ENCODE assay signal across 17 cellular contexts in the genomic region with DNA sequence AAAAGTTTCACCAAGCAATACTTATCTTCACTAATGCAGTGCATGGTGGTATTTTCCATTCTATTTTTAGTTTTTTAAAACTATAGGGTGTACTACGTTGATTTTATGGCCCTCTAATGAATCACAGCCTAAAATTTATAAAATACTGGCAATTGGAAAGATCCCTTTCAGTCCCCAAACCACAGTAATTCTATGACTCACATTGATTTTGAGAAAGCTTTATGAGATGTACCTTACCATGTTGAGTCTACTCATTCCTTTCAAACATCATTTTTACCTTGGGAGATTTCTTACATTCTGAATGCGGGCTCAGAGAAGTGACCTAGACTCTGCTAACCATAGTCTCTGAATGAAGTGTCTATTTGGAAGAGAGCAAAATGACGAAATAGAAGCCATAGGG.
DNase-seq lines count a peak whose midpoint lies in the region; ATAC-seq, FAIRE-seq and TF ChIP-seq lines count a peak whose summit lies in the region.
"Had no signal": no experiment of that assay in that cellular context is flagged by ENCODE, and none has a peak within 500 bp of the region (broad histone marks: within the 10 kb centered on the region; RNA-seq: fewer than 3 reads in every experiment).

No MANE protein-coding gene starts in this region.

- no peaks in the 10 kb centered on the region for H3K27me3 ChIP-seq in foreskin keratinocyte
- H3K27me3 ChIP-seq: BLaER1 treated with 17β-estradiol and CSF1 and Interleukin-3, amounts not matched to agents 10 nM and 100 nM had no signal

- FAIRE-seq in GM12892 (lab: Jason Lieb, UNC): no peak

- DNase-seq in EL (peak; percentile 21), HCEC 1CT (peak; percentile 41), M059J (ENCODE audit: low read depth) (peak; percentile 63), foreskin keratinocyte (peak in 1 of 2 donors; percentile 50), HUDEP-2 (lab: John Stamatoyannopoulos, UW; ENCODE audit: unreplicated experiment in 76 of 76) (no peak), GM12892 (ENCODE audit: insufficient read length) (no peak), medulla oblongata (ENCODE audit: extremely low spot score) (no peak)
- DNase-seq: Calu3; CD8-positive, alpha-beta T cell; DMS79 treated with DMSO at 0.1 percent for 48 hours; GDM1; H7; Karpas-422; KBM-7 had no signal

- no peak overlapping the region for H3K27ac ChIP-seq in foreskin keratinocyte
- H3K27ac ChIP-seq: BLaER1 treated with 17β-estradiol and CSF1 and Interleukin-3, amounts not matched to agents 10 nM and 100 nM had no signal

- peaks cover 12% of the 10 kb centered on the region for H3K4me1 ChIP-seq in foreskin keratinocyte

- peak; percentile 45 for ATAC-seq in foreskin keratinocyte
- ATAC-seq in GM19395 (IDR thresholded peaks at IDR 0.05; ENCODE audit: unreplicated experiment): no peak
- ATAC-seq: CD8-positive, alpha-beta T cell; GM23338 had no signal

- TF ChIP-seq CTCF in foreskin keratinocyte (conservative IDR thresholded peaks at IDR 0.05): no peak

- TF ChIP-seq POLR2A in GM12892 (IDR thresholded peaks at IDR 0.05; ENCODE audit: low read depth, low read length): no peak

Comparison
In these comparisons a context has a peak if more than half of its experiments do, and no peak if none do; other contexts are left out.
1. DNase-seq: peak in EL (single experiment), HCEC 1CT (single experiment) and M059J (single experiment); none in HUDEP-2 (0 of 76), GM12892 (single experiment) and medulla oblongata (single experiment).